Comparison of ENCODE assay signal across 1 cellular context in the genomic region with DNA sequence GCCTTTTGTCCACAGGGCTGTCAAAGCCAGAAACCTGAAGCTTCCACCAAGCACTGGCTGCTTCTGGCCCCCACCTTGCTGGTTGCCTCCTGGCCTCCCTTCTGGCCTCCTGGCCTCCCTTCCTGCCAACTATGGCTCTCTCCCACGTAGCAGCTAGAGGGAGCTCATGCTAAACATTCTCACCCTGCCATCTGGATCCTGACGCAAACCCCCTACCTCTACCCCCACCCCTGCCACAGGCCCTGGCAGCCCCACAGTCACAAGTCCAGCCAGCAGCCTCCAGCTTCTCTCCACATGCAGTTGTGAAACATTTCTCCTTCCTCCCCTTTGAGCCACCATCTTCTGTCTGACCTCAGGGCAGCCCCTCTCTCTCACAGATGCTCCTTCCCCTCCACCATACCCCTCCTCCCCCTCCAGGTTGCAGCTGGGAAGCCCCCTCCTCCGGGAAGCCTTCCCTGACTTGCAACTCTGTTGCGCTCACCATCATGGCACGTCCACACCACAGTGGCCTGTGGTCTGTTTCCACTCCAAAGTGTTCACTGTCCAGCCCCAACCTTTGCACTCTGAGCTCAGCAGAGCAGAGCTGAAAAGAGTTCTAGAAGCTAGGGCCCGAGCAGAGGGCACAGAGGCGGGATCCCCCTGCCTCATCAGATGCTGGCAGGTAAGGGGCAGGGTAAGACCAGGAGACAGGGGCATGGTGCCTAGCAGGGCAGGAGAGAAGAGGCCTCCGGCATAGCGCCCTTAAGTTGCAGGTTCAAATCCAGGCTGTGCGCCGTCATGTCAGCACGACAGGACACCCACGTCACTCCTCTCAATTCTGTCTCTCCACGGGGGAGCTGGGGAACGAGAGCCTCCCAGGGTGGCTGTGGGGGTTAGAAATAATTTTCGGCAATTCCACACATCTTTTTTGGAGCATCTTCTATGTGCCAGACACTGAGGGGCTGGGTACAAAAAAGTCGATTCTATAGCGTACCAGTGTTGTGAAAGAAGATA.
TF ChIP-seq lines count a peak whose summit lies in the region.

No MANE protein-coding gene starts in this region.

TF ChIP-seq in H1, 55 proteins besides CTCF, POLR2A, EP300 and RAD21:
- no peak for TF ChIP-seq CHD2 (IDR thresholded peaks at IDR 0.05; ENCODE audit: low read length)
- TF ChIP-seq CTBP2 (IDR thresholded peaks at IDR 0.05; ENCODE audit: borderline replicate concordance, insufficient read depth, insufficient read length, low read length) = no peak
- TF ChIP-seq YY1 (IDR thresholded peaks at IDR 0.05; ENCODE audit: low read depth, low read length) = no peak
- TF ChIP-seq SRF (IDR thresholded peaks at IDR 0.05; ENCODE audit: low read depth, low read length) = no peak
- TF ChIP-seq NANOG (IDR thresholded peaks at IDR 0.05; ENCODE audit: insufficient read depth, low read depth, low read length, poor library complexity, severe bottlenecking) = no peak
- no peak for TF ChIP-seq KDM4A (IDR thresholded peaks at IDR 0.05; ENCODE audit: low read depth, low read length, severe bottlenecking)
- TF ChIP-seq, protein P1, sequence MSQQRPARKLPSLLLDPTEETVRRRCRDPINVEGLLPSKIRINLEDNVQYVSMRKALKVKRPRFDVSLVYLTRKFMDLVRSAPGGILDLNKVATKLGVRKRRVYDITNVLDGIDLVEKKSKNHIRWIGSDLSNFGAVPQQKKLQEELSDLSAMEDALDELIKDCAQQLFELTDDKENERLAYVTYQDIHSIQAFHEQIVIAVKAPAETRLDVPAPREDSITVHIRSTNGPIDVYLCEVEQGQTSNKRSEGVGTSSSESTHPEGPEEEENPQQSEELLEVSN (IDR thresholded peaks at IDR 0.05) = no peak
